Comparison of ENCODE assay signal across 9 cellular contexts in the genomic region with DNA sequence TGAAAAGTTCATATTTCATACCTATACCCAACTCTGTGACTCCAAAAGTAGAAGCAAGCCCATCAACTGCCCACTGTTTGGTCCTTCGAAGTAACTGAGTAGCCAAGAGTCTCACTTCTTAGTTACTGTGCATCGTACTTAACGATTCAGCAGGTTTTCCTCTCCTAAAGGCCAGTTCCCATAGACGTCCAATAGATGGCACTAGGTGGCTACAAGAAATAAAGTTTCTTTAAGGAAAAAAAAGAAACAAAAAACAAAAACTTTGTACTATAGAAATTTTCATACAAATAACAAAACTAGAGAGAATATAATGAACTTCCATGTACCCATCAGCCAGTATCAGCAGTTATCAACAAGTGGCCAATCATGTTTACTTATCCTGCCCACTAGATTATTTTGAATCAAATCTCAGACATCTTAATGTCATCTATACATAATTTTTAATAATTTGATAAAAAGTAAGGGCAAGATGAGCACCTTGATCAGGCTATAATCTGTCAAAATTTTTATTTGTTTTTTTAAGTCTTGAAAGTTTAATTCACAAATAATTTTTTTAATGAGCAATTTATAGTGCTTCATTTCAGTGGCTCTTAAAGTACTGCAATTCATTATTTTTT.
A peak's percentile ranks its signal among the peaks of the same experiment; 100 is the strongest.
DNase-seq lines count a peak whose midpoint lies in the region; ATAC-seq, FAIRE-seq and TF ChIP-seq lines count a peak whose summit lies in the region.
"Had no signal": no experiment of that assay in that cellular context is flagged by ENCODE, and none has a peak within 500 bp of the region (broad histone marks: within the 10 kb centered on the region; RNA-seq: fewer than 3 reads in every experiment).

No MANE protein-coding gene starts in this region.

- H3K27me3 ChIP-seq in H7 (ENCODE audit: control insufficient read depth, insufficient read depth, low read length) (no peaks in the 10 kb centered on the region), breast epithelium (no peaks in the 10 kb centered on the region), HepG2 (ENCODE audit: control insufficient read depth in 1 of 2, insufficient read depth in 2 of 2, low read length in 2 of 2) (no peaks in the 10 kb centered on the region)
- H3K27me3 ChIP-seq: BLaER1 had no signal

- no peaks in the 10 kb centered on the region for H3K79me2 ChIP-seq in HepG2 (ENCODE audit: insufficient read depth, low read length)

- DNase-seq in NCI-H1417 (lab: John Stamatoyannopoulos, UW) (peak in 2 of 3 experiments; percentile 27 to 67), NCI-H1417 treated with DMSO at 0.1 percent for 48 hours (lab: John Stamatoyannopoulos, UW) (no peak), H7 (peak; percentile 27), NCI-H460 (ENCODE audit: extremely low read depth, low read depth) (peak; percentile 50), breast epithelium (ENCODE audit: low spot score in 2 of 2) (no peak), HepG2 (ENCODE audit: low spot score) (peak; percentile 43), T-cell (no peak)

- POLR2A ChIA-PET in HepG2 (lab: Yijun Ruan, JAX) (no interaction called here), T-cell (lab: Charles Lee) (no interaction called here)

- H3K4me1 Mint-ChIP-seq in T-cell, result no peaks in the 10 kb centered on the region

- no peak overlapping the region for H3K4me3 ChIP-seq in H7 (ENCODE audit: insufficient read depth, low read depth, low read length)
- no peak overlapping the region for H3K4me3 ChIP-seq in breast epithelium
- no peak overlapping the region for H3K4me3 ChIP-seq in HepG2 (replicated peaks in 1 of 3; ENCODE audit: insufficient read depth in 1 of 3, low read depth in 2 of 3, low read length in 3 of 3)
- H3K4me3 ChIP-seq: BLaER1 had no signal

- TF ChIP-seq CTCF in breast epithelium (IDR thresholded peaks at IDR 0.05) (peak in 2 of 3 donors; percentile 64 to 69), HepG2 (CRISPR knock-in tag; IDR thresholded peaks at IDR 0.05) (peak; percentile 65)

- no peak overlapping the region for H2AFZ ChIP-seq in HepG2 (ENCODE audit: low read length)

- H3K4me3 Mint-ChIP-seq in T-cell, result no peak overlapping the region

- ATAC-seq in HepG2 (peak; percentile 66), GM21786 (IDR thresholded peaks at IDR 0.05; ENCODE audit: unreplicated experiment) (no peak), T-cell (replicated peaks in 1 of 4) (no peak)

- peaks cover 0 to 8% of the 10 kb centered on the region in 2 donors for H3K27me3 Mint-ChIP-seq in T-cell

- H3K9ac ChIP-seq in HepG2 (ENCODE audit: insufficient read depth, low read depth, low read length), result no peak overlapping the region
- H3K9ac ChIP-seq: BLaER1 had no signal

- intact Hi-C loops in breast epithelium (cut with DNase I; ENCODE audit: low total_unique reads), result loop anchor here (10.0 kb wide), 1 partner anchor 91 kb away; no protein-coding TSS in a partner anchor
- intact Hi-C loops in HepG2 (cut with micrococcal nuclease; ENCODE audit: unreplicated experiment), result loop anchor here (1.0 kb wide), 2 partner anchors 90 to 146 kb away; no protein-coding TSS in a partner anchor

- no peak overlapping the region for H3K27ac Mint-ChIP-seq in T-cell

- no TSS peak for BruUV-seq in HepG2 (replicated peaks; lab: Mats Ljungman, UMichigan)

- 1% methylated on average over 4 of the region's 4 CpGs for WGBS in HepG2 (ENCODE audit: low lambda C conversion rate)

- H3K9me3 ChIP-seq in breast epithelium (no peaks in the 10 kb centered on the region), HepG2 (ENCODE audit: low read length) (no peaks in the 10 kb centered on the region)
- H3K9me3 ChIP-seq: BLaER1 had no signal

- H3K4me1 ChIP-seq in breast epithelium (no peaks in the 10 kb centered on the region), HepG2 (ENCODE audit: insufficient read depth, low read length) (no peaks in the 10 kb centered on the region)

- H3K27ac ChIP-seq in breast epithelium, result no peak overlapping the region
- H3K27ac ChIP-seq in HepG2 (ENCODE audit: extremely low read length, insufficient read depth, low read length), result no peak overlapping the region
- H3K27ac ChIP-seq: BLaER1 had no signal

- CTCF ChIA-PET in HepG2 (lab: Yijun Ruan, JAX; ENCODE audit: low intra/inter-chr PET ratio, low total read pairs) (interaction anchor here (1.8 to 2.0 kb wide), 2 partner anchors 90 to 146 kb away, joined by 14 to 34 read pairs; no protein-coding TSS in a partner anchor), T-cell (lab: Charles Lee) (no interaction called here)

- no peaks in the 10 kb centered on the region for H3K36me3 Mint-ChIP-seq in T-cell

- peak; percentile 8 for FAIRE-seq in HepG2 (lab: Jason Lieb, UNC)

- no peak overlapping the region for H3K4me2 ChIP-seq in HepG2 (ENCODE audit: low read depth, low read length)

- TF ChIP-seq RAD21 in HepG2 (CRISPR knock-in tag; IDR thresholded peaks at IDR 0.05), result no peak

- TF ChIP-seq POLR2A in breast epithelium (IDR thresholded peaks at IDR 0.05) (no peak), HepG2 (IDR thresholded peaks at IDR 0.05; ENCODE audit: insufficient read depth in 1 of 2, low read depth in 2 of 2, low read length in 2 of 2) (no peak)

- H3K36me3 ChIP-seq in H7 (replicated peaks; ENCODE audit: control insufficient read depth, insufficient read depth, low read length) (no peaks in the 10 kb centered on the region), breast epithelium (no peaks in the 10 kb centered on the region), HepG2 (replicated peaks in 1 of 2; ENCODE audit: control insufficient read depth in 1 of 2, insufficient read depth in 2 of 2, low read length in 2 of 2) (no peaks in the 10 kb centered on the region)
- H3K36me3 ChIP-seq: BLaER1 had no signal

- in situ Hi-C loops in HepG2 (cut with HindIII; ENCODE audit: extremely low pct_ligation_motif_present, low pct_unique_long_range_greater_than_20kb), result no loop called here

- no peaks in the 10 kb centered on the region for H3K9me3 Mint-ChIP-seq in T-cell

- TF ChIP-seq EP300 in HepG2 (IDR thresholded peaks at IDR 0.05; ENCODE audit: low read depth in 2 of 2, low read length in 2 of 2) (no peak), HepG2 (CRISPR knock-in tag; IDR thresholded peaks at IDR 0.05; ENCODE audit: borderline replicate concordance) (no peak)

- H4K20me1 ChIP-seq in HepG2 (ENCODE audit: insufficient read depth, low read length), result no peaks in the 10 kb centered on the region
- H4K20me1 ChIP-seq: BLaER1 had no signal

TF ChIP-seq in HepG2, 621 proteins besides CTCF, POLR2A, EP300 and RAD21:
- TF ChIP-seq STAG1 (CRISPR knock-in tag; IDR thresholded peaks at IDR 0.05) (peak; percentile 56), SMC3 (IDR thresholded peaks at IDR 0.05; ENCODE audit: low read length) (peak; percentile 33; the same call in 1 of the 2 replicates), FOSL2 (CRISPR knock-in tag; IDR thresholded peaks at IDR 0.05) (no peak)

Comparison
In these comparisons a context has a peak if more than half of its experiments do, and no peak if none do; other contexts are left out.
1. DNase-seq: peak in NCI-H1417 (2 of 3), H7 (single experiment), NCI-H460 (single experiment) and HepG2 (single experiment); none in NCI-H1417 treated with DMSO at 0.1 percent for 48 hours (single experiment), breast epithelium (0 of 2) and T-cell (0 of 34).